In the genomic region with DNA sequence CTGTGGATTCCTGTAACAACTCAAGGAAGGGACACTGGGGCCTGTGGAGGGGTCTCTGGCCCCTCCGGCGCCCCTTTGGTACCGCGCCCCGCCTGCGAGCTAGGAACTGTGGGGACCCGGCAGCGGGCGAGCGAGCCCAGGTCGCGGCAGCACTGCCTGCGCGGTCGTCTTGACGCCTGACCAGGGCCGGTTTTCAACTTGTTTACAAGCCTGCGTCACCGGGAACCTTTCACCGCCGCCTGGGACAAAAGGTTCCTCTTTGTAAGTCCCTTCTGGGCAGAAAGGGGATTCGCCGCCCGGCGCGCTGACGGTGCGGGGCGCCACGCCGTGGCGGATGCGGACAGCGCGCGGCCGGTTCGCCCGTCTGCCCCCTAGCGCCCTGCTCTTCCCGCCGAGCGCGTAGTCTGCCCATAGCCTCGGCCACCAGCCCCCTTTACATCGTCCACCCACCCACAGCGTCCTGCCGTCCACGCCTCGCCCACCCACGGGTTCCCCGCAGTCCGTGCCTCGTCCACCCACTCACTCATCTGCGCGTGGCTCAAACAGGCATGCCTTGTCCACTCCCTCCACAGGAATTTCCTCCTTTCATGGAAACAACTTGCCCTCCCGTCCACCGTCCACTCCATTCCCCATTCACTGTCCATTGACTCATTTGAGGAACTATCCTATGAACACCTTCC, we compare ENCODE assay signal across 9 cellular contexts. TPM values are rescaled to one million over a fixed set of nuclear protein-coding genes. Genes with fewer than 3 reads are reported as not detected.
DNase-seq lines count a peak whose midpoint lies in the region; ATAC-seq and TF ChIP-seq lines count a peak whose summit lies in the region.
"Had no signal": no experiment of that assay in that cellular context is flagged by ENCODE, and none has a peak within 500 bp of the region (broad histone marks: within the 10 kb centered on the region; RNA-seq: fewer than 3 reads in every experiment).

No MANE protein-coding gene starts in this region.

- TF ChIP-seq POLR2A in spleen (IDR thresholded peaks at IDR 0.05) = no peak

- no peaks in the 10 kb centered on the region for H3K36me3 Mint-ChIP-seq in Caco-2 (ENCODE audit: insufficient read depth, unreplicated experiment)
- no peaks in the 10 kb centered on the region for H3K36me3 Mint-ChIP-seq in T-helper 2 cell treated with Interferon-gamma antibody and Interleukin-4, amounts not matched to agents 5 μg/mL and 100 μg/mL, for 36 hours (ENCODE audit: low read depth)

- H3K4me1 Mint-ChIP-seq in Caco-2 (ENCODE audit: low read depth, unreplicated experiment) = peaks cover 6% of the 10 kb centered on the region
- H3K4me1 Mint-ChIP-seq in T-helper 2 cell treated with Interferon-gamma antibody and Interleukin-4, amounts not matched to agents 5 μg/mL and 100 μg/mL, for 36 hours (ENCODE audit: low read depth) = peaks cover 3% of the 10 kb centered on the region

- TF ChIP-seq CTCF in Caco-2 (IDR thresholded peaks at IDR 0.05; ENCODE audit: insufficient read depth in 1 of 2, low read depth in 1 of 2, low read length in 1 of 2, severe bottlenecking in 1 of 2, unreplicated experiment in 1 of 2) (peak; percentile 92 to 93), coronary artery (IDR thresholded peaks at IDR 0.05) (peak; percentile 98), spleen (IDR thresholded peaks at IDR 0.05 in 8 of 11, conservative IDR thresholded peaks at IDR 0.05 in 3 of 11) (peak; percentile 73 to 95 (median 86))

- CTCF ChIA-PET in Caco-2 (lab: Charles Lee) = interaction anchor here (0.6 to 1.4 kb wide), 14 partner anchors 16 to 1162 kb away, joined by 3 to 11 read pairs (median 3); a partner anchor contains a TSS

- POLR2A ChIA-PET in Caco-2 (lab: Charles Lee) = interaction anchor here (0.6 kb wide), 2 partner anchors 56 to 1487 kb away, joined by 7 to 16 read pairs; no protein-coding TSS in a partner anchor

- ATAC-seq in GM21619 (IDR thresholded peaks at IDR 0.05; ENCODE audit: unreplicated experiment) = peak; percentile 87

- no peaks in the 10 kb centered on the region for H3K4me1 ChIP-seq in Caco-2
- peaks cover 0 to 11% (median 10%) of the 10 kb centered on the region in 6 donors for H3K4me1 ChIP-seq in spleen

- peaks cover 9% of the 10 kb centered on the region for H3K27me3 Mint-ChIP-seq in Caco-2 (ENCODE audit: insufficient read depth, unreplicated experiment)
- H3K27me3 Mint-ChIP-seq in T-helper 2 cell treated with Interferon-gamma antibody and Interleukin-4, amounts not matched to agents 5 μg/mL and 100 μg/mL, for 36 hours (ENCODE audit: low read depth) = peaks cover 34% of the 10 kb centered on the region

- H3K9me3 Mint-ChIP-seq in Caco-2 (ENCODE audit: unreplicated experiment) = no peaks in the 10 kb centered on the region
- H3K9me3 Mint-ChIP-seq in T-helper 2 cell treated with Interferon-gamma antibody and Interleukin-4, amounts not matched to agents 5 μg/mL and 100 μg/mL, for 36 hours = no peaks in the 10 kb centered on the region
- H3K9me3 Mint-ChIP-seq: T-helper 1 cell treated with Interleukin-12 subunit alpha and Interleukin-12 subunit beta and Interleukin-4 antibody, amounts not matched to agents 30 μg/mL and 1 μg/mL, for 36 hours had no signal

- peak overlapping the region; percentile 81 to 89 for H3K27ac ChIP-seq in coronary artery
- H3K27ac ChIP-seq in layer of hippocampus (ENCODE audit: low read depth, low read length) = peak overlapping the region; percentile 85
- peak overlapping the region in 5 of 8 donors; percentile 27 to 71 (median 66) for H3K27ac ChIP-seq in spleen

- H3K27me3 ChIP-seq in Caco-2 (replicated peaks; ENCODE audit: control insufficient read depth, insufficient read depth, low read length) (no peaks in the 10 kb centered on the region), layer of hippocampus (ENCODE audit: control insufficient read depth, insufficient read depth, low read length) (no peaks in the 10 kb centered on the region), spleen (replicated peaks in 1 of 7) (peaks cover 0 to 66% (median 12%) of the 10 kb centered on the region in 7 donors)

- H3K4me3 ChIP-seq in Caco-2 (ENCODE audit: low read depth, low read length) (peak overlapping the region; percentile 40), coronary artery (peak overlapping the region; percentile 65), spleen (peak overlapping the region in 6 of 8 donors; percentile 9 to 51 (median 20))

- intact Hi-C loops in Caco-2 (cut with micrococcal nuclease; ENCODE audit: unreplicated experiment) (loop anchor here (1.0 to 10.0 kb wide), 5 partner anchors 32 to 464 kb away; a partner anchor contains a TSS), spleen (cut with DNase I; ENCODE audit: low total_unique reads) (no loop called here)

- peak overlapping the region; percentile 84 for H3K4me3 Mint-ChIP-seq in Caco-2 (ENCODE audit: unreplicated experiment)
- H3K4me3 Mint-ChIP-seq in T-helper 2 cell treated with Interferon-gamma antibody and Interleukin-4, amounts not matched to agents 5 μg/mL and 100 μg/mL, for 36 hours = peak overlapping the region; percentile 21
- H3K4me3 Mint-ChIP-seq: T-helper 1 cell treated with Interleukin-12 subunit alpha and Interleukin-12 subunit beta and Interleukin-4 antibody, amounts not matched to agents 30 μg/mL and 1 μg/mL, for 36 hours had no signal

- WGBS in spleen, 5 donors = 4 to 7% (median 4%) methylated on average over 31 to 58 of the region's 58 CpGs

- H3K9me3 ChIP-seq in Caco-2 (no peaks in the 10 kb centered on the region), spleen (no peaks in the 10 kb centered on the region)

- no TSS peak for BruUV-seq in Caco-2 (replicated peaks; lab: Mats Ljungman, UMichigan)

- peak overlapping the region; percentile 90 for H3K27ac Mint-ChIP-seq in Caco-2 (ENCODE audit: unreplicated experiment)
- H3K27ac Mint-ChIP-seq in T-helper 2 cell treated with Interferon-gamma antibody and Interleukin-4, amounts not matched to agents 5 μg/mL and 100 μg/mL, for 36 hours = no peak overlapping the region
- H3K27ac Mint-ChIP-seq: T-helper 1 cell treated with Interleukin-12 subunit alpha and Interleukin-12 subunit beta and Interleukin-4 antibody, amounts not matched to agents 30 μg/mL and 1 μg/mL, for 36 hours had no signal

- no peaks in the 10 kb centered on the region for H3K36me3 ChIP-seq in Caco-2 (ENCODE audit: control insufficient read depth, insufficient read depth, low read length)
- no peaks in the 10 kb centered on the region for H3K36me3 ChIP-seq in spleen

- DNase-seq in Caco-2 = peak; percentile 91 to 93
- peak; percentile 77 for DNase-seq in NAMALWA (ENCODE audit: low spot score)
- peak; percentile 44 for DNase-seq in T-helper 2 cell treated with Interferon-gamma antibody and Interleukin-4, amounts not matched to agents 5 μg/mL and 100 μg/mL, for 36 hours (ENCODE audit: low spot score)
- peak; percentile 97 for DNase-seq in coronary artery (ENCODE audit: low spot score)
- peak; percentile 93 for DNase-seq in spleen
- DNase-seq in NCI-H187 treated with DMSO at 0.1 percent for 48 hours (lab: John Stamatoyannopoulos, UW) = no peak

RNA-seq across cellular contexts. Expression of a gene that starts 5.5 kb away (rescaled TPM):
- total RNA-seq in Caco-2 (2022) (not detected in 2 replicates), spleen (not detected)
- not detected for polyA plus RNA-seq in spleen

RNA-seq across cellular contexts. Expression of a gene that starts 32.0 kb away (rescaled TPM):
- 2.7 and 3.9 TPM in 2 replicates for total RNA-seq in Caco-2 (2022)
- 1 to 10 TPM in 6 of 7 donors, under 1 TPM in 1; 0.57 to 9.5 (median 4.8) TPM for total RNA-seq in spleen
- 1 to 10 TPM in 2 of 3 donors, under 1 TPM in 1; 0.63 to 3.1 (median 2.4) TPM for polyA plus RNA-seq in spleen
